In genomic region chr1:27300341-27301051, GRCh38 we compare ENCODE assay signal across 8 cellular contexts. TPM values are rescaled to one million over a fixed set of nuclear protein-coding genes. Genes with fewer than 3 reads are reported as not detected.
DNase-seq lines count a peak whose midpoint lies in the region; ATAC-seq and TF ChIP-seq lines count a peak whose summit lies in the region.

No MANE protein-coding gene starts in this region.

- H3K36me3 Mint-ChIP-seq in activated T-cell treated with anti-CD3 and anti-CD28 coated beads, Interleukin-2, amount 50 U/mL, for 72 hours (ENCODE audit: insufficient read depth in 2 of 2), result no peaks in the 10 kb centered on the region
- peaks cover 0 to 65% (median 1%) of the 10 kb centered on the region in 3 donors for H3K36me3 Mint-ChIP-seq in naive thymus-derived CD8-positive, alpha-beta T cell

- ATAC-seq in activated T-cell treated with anti-CD3 and anti-CD28 coated beads, Interleukin-2, amount 50 U/mL, for 72 hours (replicated peaks in 1 of 2), result peak; percentile 80 to 89
- ATAC-seq in naive thymus-derived CD8-positive, alpha-beta T cell, result peak; percentile 91 to 95
- no peak for ATAC-seq in HG02938 (IDR thresholded peaks at IDR 0.05; ENCODE audit: unreplicated experiment)

- H3K9me3 ChIP-seq in Peyer's patch (no peaks in the 10 kb centered on the region), esophagus squamous epithelium (no peaks in the 10 kb centered on the region)

- in situ Hi-C loops in KBM-7 (cut with MboI; ENCODE audit: low pct_unique_long_range_greater_than_20kb, low sequenced_read_pairs), result no loop called here

- no peaks in the 10 kb centered on the region for H3K27me3 Mint-ChIP-seq in activated T-cell treated with anti-CD3 and anti-CD28 coated beads, Interleukin-2, amount 50 U/mL, for 72 hours (ENCODE audit: low read depth)
- H3K27me3 Mint-ChIP-seq in naive thymus-derived CD8-positive, alpha-beta T cell, result no peaks in the 10 kb centered on the region

- H3K36me3 ChIP-seq in Peyer's patch, result peaks cover 0 to 79% (median 0%) of the 10 kb centered on the region in 3 donors
- H3K36me3 ChIP-seq in esophagus squamous epithelium, result peaks cover 15 to 98% (median 19%) of the 10 kb centered on the region in 3 donors

- H3K27ac ChIP-seq in Peyer's patch (peak overlapping the region; percentile 57 to 88 (median 72)), esophagus squamous epithelium (peak overlapping the region; percentile 67 to 94 (median 90))

- TF ChIP-seq CTCF in Peyer's patch (IDR thresholded peaks at IDR 0.05), result peak; percentile 98 to 99 (median 98)
- peak; percentile 99 to 100 (median 99) for TF ChIP-seq CTCF in esophagus squamous epithelium (IDR thresholded peaks at IDR 0.05)

- no peaks in the 10 kb centered on the region for H3K4me1 Mint-ChIP-seq in activated T-cell treated with anti-CD3 and anti-CD28 coated beads, Interleukin-2, amount 50 U/mL, for 72 hours (ENCODE audit: low read depth)
- peaks cover 3 to 13% (median 5%) of the 10 kb centered on the region in 4 donors for H3K4me1 Mint-ChIP-seq in naive thymus-derived CD8-positive, alpha-beta T cell

- H3K27ac Mint-ChIP-seq in activated T-cell treated with anti-CD3 and anti-CD28 coated beads, Interleukin-2, amount 50 U/mL, for 72 hours, result no peak overlapping the region
- H3K27ac Mint-ChIP-seq in naive thymus-derived CD8-positive, alpha-beta T cell, result peak overlapping the region in 1 of 10 donors; percentile 65

- TF ChIP-seq POLR2A in Peyer's patch (IDR thresholded peaks at IDR 0.05) (no peak), esophagus squamous epithelium (IDR thresholded peaks at IDR 0.05) (no peak)

- H3K4me3 Mint-ChIP-seq in activated T-cell treated with anti-CD3 and anti-CD28 coated beads, Interleukin-2, amount 50 U/mL, for 72 hours, result no peak overlapping the region
- H3K4me3 Mint-ChIP-seq in naive thymus-derived CD8-positive, alpha-beta T cell, result no peak overlapping the region

- no peaks in the 10 kb centered on the region for H3K27me3 ChIP-seq in Peyer's patch
- no peaks in the 10 kb centered on the region for H3K27me3 ChIP-seq in esophagus squamous epithelium

- POLR2A ChIA-PET in naive thymus-derived CD8-positive, alpha-beta T cell (lab: Charles Lee), result interaction anchor here (0.8 to 7.6 kb wide), 6 partner anchors 13 to 362 kb away, joined by 3 to 65 read pairs (median 3); no protein-coding TSS in a partner anchor

- H3K4me1 ChIP-seq in Peyer's patch (peaks cover 0 to 27% (median 0%) of the 10 kb centered on the region in 4 donors), esophagus squamous epithelium (peaks cover 23 to 56% (median 35%) of the 10 kb centered on the region in 3 donors)

- intact Hi-C loops in esophagus squamous epithelium (cut with DNase I), result loop anchor here (5.0 kb wide), 2 partner anchors 92 to 307 kb away; partner anchors contain the start of gene GPR3

- no peaks in the 10 kb centered on the region for H3K9me3 Mint-ChIP-seq in activated T-cell treated with anti-CD3 and anti-CD28 coated beads, Interleukin-2, amount 50 U/mL, for 72 hours
- no peaks in the 10 kb centered on the region for H3K9me3 Mint-ChIP-seq in naive thymus-derived CD8-positive, alpha-beta T cell

- DNase-seq in ELR (ENCODE audit: low read depth) (peak; percentile 83), KBM-7 (peak; percentile 97), Peyer's patch (peak; percentile 66 to 88 (median 88)), esophagus squamous epithelium (lab: John Stamatoyannopoulos, UW) (peak; percentile 19)
- peak; percentile 69 to 78 for DNase-seq in activated T-cell treated with anti-CD3 and anti-CD28 coated beads, Interleukin-2, amount 50 U/mL, for 72 hours
- DNase-seq in naive thymus-derived CD8-positive, alpha-beta T cell, result peak; percentile 66 to 86 (median 78)
- peak; percentile 46 to 54 for DNase-seq in stimulated activated CD8-positive, alpha-beta memory T cell treated with anti-CD3 and anti-CD28 coated beads, Interleukin-7, amount 100 ng/mL, for 4 hours (ENCODE audit: low read depth in 2 of 2)

- WGBS in esophagus squamous epithelium, 2 donors, result 0 to 36% methylated on average over 2 of the region's 5 CpGs

- H3K4me3 ChIP-seq in Peyer's patch (no peak overlapping the region), esophagus squamous epithelium (no peak overlapping the region)

RNA-seq across cellular contexts. Expression of gene TMEM222, which starts 21.5 kb away (rescaled TPM):
- total RNA-seq in Peyer's patch, result 10 to 100 TPM in 3 of 4 donors, 1 to 10 TPM in 1; 9.9 to 30.8 (median 25.4) TPM
- 10 to 100 TPM; 41.9 to 61.3 TPM for total RNA-seq in activated T-cell treated with anti-CD3 and anti-CD28 coated beads, Interleukin-2, amount 50 U/mL, for 72 hours
- 10 to 100 TPM; 20.0 to 33.0 (median 27.1) TPM for total RNA-seq in esophagus squamous epithelium
- total RNA-seq in naive thymus-derived CD8-positive, alpha-beta T cell, result 10 to 100 TPM; 42.5 to 44.0 TPM
- 10 to 100 TPM; 54.1 to 57.1 (median 56.9) TPM for polyA plus RNA-seq in naive thymus-derived CD8-positive, alpha-beta T cell

RNA-seq across cellular contexts. Expression of gene SYTL1, which starts 41.3 kb away (rescaled TPM):
- 10 to 100 TPM in 1 of 4 donors, 1 to 10 TPM in 3; 9.0 to 37.1 (median 9.5) TPM for total RNA-seq in Peyer's patch
- total RNA-seq in activated T-cell treated with anti-CD3 and anti-CD28 coated beads, Interleukin-2, amount 50 U/mL, for 72 hours, result 10 to 100 TPM; 73.1 to 89.9 TPM
- 100 to 1,000 TPM in 3 of 4 donors, 10 to 100 TPM in 1; 74.7 to 182 (median 125) TPM for total RNA-seq in esophagus squamous epithelium
- total RNA-seq in naive thymus-derived CD8-positive, alpha-beta T cell, result 100 to 1,000 TPM; 125 to 135 TPM
- 10 to 100 TPM; 74.4 to 92.3 (median 91.9) TPM for polyA plus RNA-seq in naive thymus-derived CD8-positive, alpha-beta T cell

Comparison
In these comparisons a context has a peak if more than half of its experiments do, and no peak if none do; other contexts are left out.
1. DNase-seq: peak in every context shown above with its lines; median percentile 97 in KBM-7; 88 in Peyer's patch; 83 in ELR; 78 in naive thymus-derived CD8-positive, alpha-beta T cell; 74 in activated T-cell treated with anti-CD3 and anti-CD28 coated beads, Interleukin-2, amount 50 U/mL, for 72 hours; 50 in stimulated activated CD8-positive, alpha-beta memory T cell treated with anti-CD3 and anti-CD28 coated beads, Interleukin-7, amount 100 ng/mL, for 4 hours; 19 in esophagus squamous epithelium.